In the genomic region with DNA sequence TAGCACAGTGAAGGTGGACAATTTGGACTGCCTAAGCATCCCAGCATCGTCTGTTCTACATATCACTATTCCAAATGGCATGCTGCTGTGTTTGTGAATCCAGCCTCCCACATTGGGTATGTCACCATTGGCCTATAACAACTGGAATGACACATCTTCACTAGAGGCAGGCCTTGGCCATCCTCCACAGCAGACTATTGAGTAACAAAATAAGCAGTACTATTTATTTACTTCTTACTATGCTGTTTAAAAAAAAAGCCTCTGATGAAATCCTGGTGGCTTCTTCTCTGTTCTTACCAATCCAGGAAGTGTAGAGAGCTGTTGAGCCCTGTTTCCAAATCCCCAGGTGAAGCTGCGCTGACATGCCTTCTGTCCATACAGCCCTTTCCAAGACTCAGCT, we compare ENCODE assay signal across 14 cellular contexts. TPM values are rescaled to one million over a fixed set of nuclear protein-coding genes. Genes with fewer than 3 reads are reported as not detected.
DNase-seq lines count a peak whose midpoint lies in the region; ATAC-seq and TF ChIP-seq lines count a peak whose summit lies in the region.
"Had no signal": no experiment of that assay in that cellular context is flagged by ENCODE, and none has a peak within 500 bp of the region (broad histone marks: within the 10 kb centered on the region; RNA-seq: fewer than 3 reads in every experiment).

No MANE protein-coding gene starts in this region.

- H3K4me1 ChIP-seq in naive thymus-derived CD4-positive, alpha-beta T cell (ENCODE audit: control insufficient read depth in 2 of 2, insufficient read depth in 2 of 2, low read length in 2 of 2) = no peaks in the 10 kb centered on the region
- H3K4me1 ChIP-seq: tibial nerve had no signal

- H3K4me3 Mint-ChIP-seq in naive thymus-derived CD4-positive, alpha-beta T cell = no peak overlapping the region
- H3K4me3 Mint-ChIP-seq: CD8-positive, alpha-beta memory T cell had no signal

- H3K36me3 ChIP-seq in MG63 = no peaks in the 10 kb centered on the region
- H3K36me3 ChIP-seq in naive thymus-derived CD4-positive, alpha-beta T cell (ENCODE audit: control insufficient read depth in 2 of 3, insufficient read depth in 3 of 3, low read length in 3 of 3) = peaks cover 0 to 5% (median 0%) of the 10 kb centered on the region in 3 experiments

- DNase-seq in AG09319 (ENCODE audit: extremely low read depth, low read depth) = peak; percentile 49
- peak; percentile 76 for DNase-seq in MG63
- peak; percentile 4 for DNase-seq in epithelial cell of proximal tubule (ENCODE audit: low read depth)
- no peak for DNase-seq in naive thymus-derived CD4-positive, alpha-beta T cell
- no peak for DNase-seq in stimulated activated CD4-positive, alpha-beta T cell treated with anti-CD3 and anti-CD28 coated beads, Interleukin-2, amount 100 ng/mL, for 48 hours
- DNase-seq in RWPE1 (ENCODE audit: low spot score) = no peak
- no peak for DNase-seq in NCI-H187 treated with DMSO at 0.1 percent for 48 hours (lab: John Stamatoyannopoulos, UW)
- DNase-seq in NCI-H2196 (lab: John Stamatoyannopoulos, UW; ENCODE audit: unreplicated experiment) = no peak
- DNase-seq: activated CD4-positive, CD25-positive, alpha-beta regulatory T cell; CD8-positive, alpha-beta memory T cell; NCI-H2081 treated with DMSO at 0.1 percent for 48 hours; nucleus accumbens had no signal

- intact Hi-C loops in naive thymus-derived CD4-positive, alpha-beta T cell (cut with micrococcal nuclease) = no loop called here

- H3K27ac Mint-ChIP-seq in naive thymus-derived CD4-positive, alpha-beta T cell = peak overlapping the region in 7 of 9 donors; percentile 7 to 76 (median 64)

- no peaks in the 10 kb centered on the region for H3K27me3 Mint-ChIP-seq in naive thymus-derived CD4-positive, alpha-beta T cell

- H3K27ac ChIP-seq in naive thymus-derived CD4-positive, alpha-beta T cell (ENCODE audit: low read depth, low read length) = no peak overlapping the region
- no peak overlapping the region for H3K27ac ChIP-seq in RWPE1
- H3K27ac ChIP-seq: tibial nerve had no signal

- H3K36me3 Mint-ChIP-seq in naive thymus-derived CD4-positive, alpha-beta T cell = peaks cover 3 to 54% (median 28%) of the 10 kb centered on the region in 5 donors

- ATAC-seq in naive thymus-derived CD4-positive, alpha-beta T cell = peak; percentile 63

- H3K9me3 Mint-ChIP-seq in naive thymus-derived CD4-positive, alpha-beta T cell = peaks cover 0 to 13% (median 0%) of the 10 kb centered on the region in 11 donors

- no peak for TF ChIP-seq CTCF in AG09319 (IDR thresholded peaks at IDR 0.05; ENCODE audit: low read depth, low read length)
- no peak for TF ChIP-seq CTCF in epithelial cell of proximal tubule (conservative IDR thresholded peaks at IDR 0.05; ENCODE audit: low read depth, low read length)
- TF ChIP-seq CTCF in RWPE1 (conservative IDR thresholded peaks at IDR 0.05; ENCODE audit: low read depth) = no peak

- H3K4me3 ChIP-seq in MG63 (no peak overlapping the region), epithelial cell of proximal tubule (ENCODE audit: low read depth, low read length) (no peak overlapping the region)
- H3K4me3 ChIP-seq in naive thymus-derived CD4-positive, alpha-beta T cell (ENCODE audit: low read length) = no peak overlapping the region
- H3K4me3 ChIP-seq: tibial nerve had no signal

- peaks cover under 1 to 33% (median 12%) of the 10 kb centered on the region in 7 donors for H3K4me1 Mint-ChIP-seq in naive thymus-derived CD4-positive, alpha-beta T cell
- H3K4me1 Mint-ChIP-seq: CD8-positive, alpha-beta memory T cell had no signal

- H3K9me3 ChIP-seq in MG63 = no peaks in the 10 kb centered on the region
- H3K9me3 ChIP-seq in naive thymus-derived CD4-positive, alpha-beta T cell (ENCODE audit: control insufficient read depth in 2 of 3, low read length in 3 of 3) = no peaks in the 10 kb centered on the region
- H3K9me3 ChIP-seq: tibial nerve had no signal

- CTCF ChIA-PET in naive thymus-derived CD4-positive, alpha-beta T cell (lab: Charles Lee) = no interaction called here
- CTCF ChIA-PET in RWPE1 (lab: Yijun Ruan, JAX) = interaction anchor here (1.0 kb wide), 1 partner anchor 13 kb away, joined by 4 read pairs; no protein-coding TSS in a partner anchor

- POLR2A ChIA-PET in naive thymus-derived CD4-positive, alpha-beta T cell (lab: Charles Lee) = no interaction called here
- POLR2A ChIA-PET in RWPE1 (lab: Yijun Ruan, JAX; ENCODE audit: low non-redundant PET) = no interaction called here

- no peaks in the 10 kb centered on the region for H3K27me3 ChIP-seq in MG63
- H3K27me3 ChIP-seq in naive thymus-derived CD4-positive, alpha-beta T cell (ENCODE audit: control insufficient read depth in 2 of 2, insufficient read depth in 2 of 2, low read length in 2 of 2) = no peaks in the 10 kb centered on the region
- H3K27me3 ChIP-seq: tibial nerve had no signal

RNA-seq across cellular contexts. Expression of a gene that starts 30.6 kb away (rescaled TPM):
- not detected in 2 replicates for total RNA-seq in MG63 (2014; rRNA removed; shearing (Covaris generic); ENCODE audit: low replicate concordance)
- not detected in 2 replicates for total RNA-seq in epithelial cell of proximal tubule
- total RNA-seq in naive thymus-derived CD4-positive, alpha-beta T cell = 1 to 10 TPM; 1.8 to 5.5 (median 4.0) TPM
- under 1 TPM; 0.27 to 0.55 TPM for polyA plus RNA-seq in naive thymus-derived CD4-positive, alpha-beta T cell
- total RNA-seq: RPMI7951 had no signal
- polyA plus RNA-seq: CD8-positive, alpha-beta memory T cell had no signal

RNA-seq across cellular contexts. Expression of a gene that starts 42.7 kb away (rescaled TPM):
- 8.0 and 24.3 TPM in 2 replicates for total RNA-seq in MG63 (2014; rRNA removed; shearing (Covaris generic); ENCODE audit: low replicate concordance)
- total RNA-seq in epithelial cell of proximal tubule = 4.6 and 10.3 TPM in 2 replicates
- 100 to 1,000 TPM in 1 of 5 experiments, 10 to 100 TPM in 4; 50.7 to 116 (median 76.9) TPM for total RNA-seq in naive thymus-derived CD4-positive, alpha-beta T cell
- polyA plus RNA-seq in naive thymus-derived CD4-positive, alpha-beta T cell = 100 to 1,000 TPM in 1 of 2 donors, 10 to 100 TPM in 1; 98.1 to 104 TPM

RNA-seq across cellular contexts. Expression of a gene that starts 43.1 kb away (rescaled TPM):
- total RNA-seq in MG63 (2014; rRNA removed; shearing (Covaris generic); ENCODE audit: low replicate concordance) = 8.4 and 12.8 TPM in 2 replicates
- 7.9 and 9.5 TPM in 2 replicates for total RNA-seq in epithelial cell of proximal tubule
- 10 to 100 TPM; 15.4 to 27.2 (median 18.9) TPM for total RNA-seq in naive thymus-derived CD4-positive, alpha-beta T cell
- polyA plus RNA-seq in naive thymus-derived CD4-positive, alpha-beta T cell = 10 to 100 TPM; 11.8 to 17.6 TPM

Comparison
In these comparisons a context has a peak if more than half of its experiments do, and no peak if none do; other contexts are left out.
1. DNase-seq: peak in AG09319 (single experiment), MG63 (single experiment) and epithelial cell of proximal tubule (single experiment); none in naive thymus-derived CD4-positive, alpha-beta T cell (0 of 9), stimulated activated CD4-positive, alpha-beta T cell treated with anti-CD3 and anti-CD28 coated beads, Interleukin-2, amount 100 ng/mL, for 48 hours (0 of 2), RWPE1 (single experiment), NCI-H187 treated with DMSO at 0.1 percent for 48 hours (single experiment) and NCI-H2196 (single experiment).